In the genomic region with DNA sequence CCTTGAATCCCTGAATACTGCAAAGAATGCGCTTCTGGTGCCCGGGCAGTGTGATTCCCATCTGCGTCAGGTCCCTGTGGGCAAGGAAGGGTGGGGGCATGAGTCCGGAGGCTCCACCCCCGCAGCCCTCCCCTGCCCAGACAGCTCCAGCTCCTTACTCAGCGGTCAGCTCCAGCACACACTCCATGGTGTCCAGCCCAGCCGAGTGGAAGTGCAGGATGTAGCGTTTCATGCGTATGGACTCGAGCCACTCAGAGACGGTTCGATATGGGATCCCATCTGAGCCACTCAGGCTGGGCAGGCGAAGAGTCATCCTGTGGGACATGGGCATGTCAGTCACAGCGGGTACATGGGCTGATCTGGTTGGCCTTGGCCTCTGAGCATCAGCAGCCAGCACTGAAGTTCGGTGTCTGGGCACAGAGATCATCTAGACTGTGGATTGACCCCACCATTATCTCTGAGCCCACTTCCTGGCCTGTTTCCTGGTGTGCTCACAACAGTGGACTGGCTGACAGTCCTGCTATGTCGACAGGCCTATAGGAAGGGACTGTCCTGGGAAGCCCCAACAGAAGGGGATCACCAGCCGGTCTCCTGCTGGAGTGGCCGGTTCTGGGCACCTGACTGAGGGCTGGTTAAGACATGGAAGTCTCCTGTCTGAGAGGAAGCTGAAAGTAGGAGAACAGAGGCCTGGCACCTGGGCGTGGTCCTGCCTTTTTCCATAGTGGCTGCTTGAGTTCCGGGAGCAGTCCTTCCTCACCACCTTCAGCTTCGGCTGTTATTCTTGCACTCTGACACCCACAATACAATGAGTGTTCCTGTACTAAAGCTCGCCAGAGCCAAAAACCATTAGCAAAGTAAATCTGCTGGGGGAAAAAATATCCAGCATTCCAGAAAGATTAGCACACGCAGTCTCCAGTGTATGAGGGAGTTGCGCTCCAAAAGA, we compare ENCODE assay signal across 11 cellular contexts. TPM values are rescaled to one million over a fixed set of nuclear protein-coding genes. Genes with fewer than 3 reads are reported as not detected.
DNase-seq lines count a peak whose midpoint lies in the region; ATAC-seq, FAIRE-seq and TF ChIP-seq lines count a peak whose summit lies in the region.
"Had no signal": no experiment of that assay in that cellular context is flagged by ENCODE, and none has a peak within 500 bp of the region (broad histone marks: within the 10 kb centered on the region; RNA-seq: fewer than 3 reads in every experiment).

No MANE protein-coding gene starts in this region.

- no peak for TF ChIP-seq CTCF in choroid plexus epithelial cell (conservative IDR thresholded peaks at IDR 0.05; ENCODE audit: low read depth, low read length)

- peaks cover 0 to 2% of the 10 kb centered on the region in 2 donors for H3K4me1 ChIP-seq in small intestine (ENCODE audit: control insufficient read depth in 2 of 2, insufficient read depth in 1 of 2, low read depth in 1 of 2, low read length in 1 of 2)

- ATAC-seq in GM21786 (IDR thresholded peaks at IDR 0.05; ENCODE audit: unreplicated experiment) (no peak), HG03025 (IDR thresholded peaks at IDR 0.05; ENCODE audit: low FRiP score, unreplicated experiment) (no peak), GM18867 (IDR thresholded peaks at IDR 0.05; ENCODE audit: unreplicated experiment) (no peak), HG02840 (IDR thresholded peaks at IDR 0.05; ENCODE audit: low FRiP score, unreplicated experiment) (no peak)

- WGBS in small intestine, 3 donors, result 57 to 73% (median 72%) methylated on average over 24 of the region's 24 CpGs

- H3K27ac ChIP-seq in layer of hippocampus (ENCODE audit: low read depth, low read length) (peak overlapping the region; percentile 62), small intestine (ENCODE audit: low read depth in 1 of 2, low read length in 1 of 2) (peak overlapping the region; percentile 47 to 86)

- FAIRE-seq in small intestine (lab: Jason Lieb, UNC), result no peak

- H3K36me3 ChIP-seq in H7 (replicated peaks; ENCODE audit: control insufficient read depth, insufficient read depth, low read length) (peaks cover 68% of the 10 kb centered on the region), small intestine (ENCODE audit: control insufficient read depth in 2 of 2, insufficient read depth in 2 of 2, low read length in 2 of 2) (peaks cover 0 to 10% of the 10 kb centered on the region in 2 donors)

- H3K27me3 ChIP-seq in H7 (ENCODE audit: control insufficient read depth, insufficient read depth, low read length) (no peaks in the 10 kb centered on the region), layer of hippocampus (ENCODE audit: control insufficient read depth, insufficient read depth, low read length) (no peaks in the 10 kb centered on the region), small intestine (ENCODE audit: control insufficient read depth in 2 of 2, insufficient read depth in 2 of 2, low read length in 2 of 2) (no peaks in the 10 kb centered on the region)

- no peak overlapping the region for H3K4me3 ChIP-seq in H7 (ENCODE audit: insufficient read depth, low read depth, low read length)
- H3K4me3 ChIP-seq in choroid plexus epithelial cell (ENCODE audit: low read depth, low read length), result no peak overlapping the region
- H3K4me3 ChIP-seq in small intestine (ENCODE audit: low read depth in 1 of 2, low read length in 2 of 2), result no peak overlapping the region

- DNase-seq in H7, result peak; percentile 58
- DNase-seq in choroid plexus epithelial cell (ENCODE audit: low read depth), result peak; percentile 75
- peak; percentile 59 for DNase-seq in small intestine
- DNase-seq: activated B cell treated with CpG ODN at 0.5 μM for 24 hours; NCI-H187 treated with DMSO at 0.1 percent for 48 hours; stimulated activated CD4-positive, alpha-beta T cell treated with anti-CD3 and anti-CD28 coated beads, Interleukin-15, amount 100 ng/mL, for 24 hours had no signal

- no peaks in the 10 kb centered on the region for H3K9me3 ChIP-seq in small intestine (ENCODE audit: control insufficient read depth, low read depth)

RNA-seq across cellular contexts. Expression of gene ZYX, which starts 10.6 kb away (rescaled TPM):
- total RNA-seq in H7 (2014; rRNA removed; shearing (Covaris generic)), result 84.6 and 97.1 TPM in 2 replicates
- polyA plus RNA-seq in small intestine, result 10 to 100 TPM; 50.3 to 73.2 (median 50.8) TPM

RNA-seq across cellular contexts. Expression of gene EPHA1, which starts 16.9 kb away (rescaled TPM):
- 176 and 189 TPM in 2 replicates for total RNA-seq in H7 (2014; rRNA removed; shearing (Covaris generic))
- polyA plus RNA-seq in small intestine, result 10 to 100 TPM; 14.6 to 42.3 (median 19.6) TPM
- total RNA-seq: activated B cell treated with CpG ODN at 0.5 μM for 24 hours had no signal

RNA-seq across cellular contexts. Expression of gene FAM131B, which starts 29.2 kb away (rescaled TPM):
- total RNA-seq in H7 (2014; rRNA removed; shearing (Covaris generic)), result 11.9 and 16.9 TPM in 2 replicates
- polyA plus RNA-seq in small intestine, result 1 to 10 TPM in 1 of 3 donors, under 1 TPM in 1, not detected in 1; 0.54 to 3.3 TPM
- total RNA-seq: activated B cell treated with CpG ODN at 0.5 μM for 24 hours had no signal

RNA-seq across cellular contexts. Expression of gene TAS2R60, which starts 51.5 kb away (rescaled TPM):
- not detected in 2 replicates for total RNA-seq in H7 (2014; rRNA removed; shearing (Covaris generic))
- polyA plus RNA-seq in small intestine, result not detected
- total RNA-seq: activated B cell treated with CpG ODN at 0.5 μM for 24 hours had no signal
